22 cellular contexts compared by ENCODE assay signal in genomic region chr9:116502746-116503145, GRCh38.
A peak's percentile ranks its signal among the peaks of the same experiment; 100 is the strongest.
DNase-seq lines count a peak whose midpoint lies in the region; ATAC-seq, FAIRE-seq and TF ChIP-seq lines count a peak whose summit lies in the region.
"Had no signal": no experiment of that assay in that cellular context is flagged by ENCODE, and none has a peak within 500 bp of the region (broad histone marks: within the 10 kb centered on the region; RNA-seq: fewer than 3 reads in every experiment).

No MANE protein-coding gene starts in this region.

- H3K36me3 ChIP-seq in HepG2 (replicated peaks in 1 of 2; ENCODE audit: control insufficient read depth in 1 of 2, insufficient read depth in 2 of 2, low read length in 2 of 2) (no peaks in the 10 kb centered on the region), right lobe of liver (no peaks in the 10 kb centered on the region), Caco-2 (ENCODE audit: control insufficient read depth, insufficient read depth, low read length) (no peaks in the 10 kb centered on the region), K562 (ENCODE audit: control insufficient read depth, insufficient read depth, low read length) (no peaks in the 10 kb centered on the region), smooth muscle cell (ENCODE audit: low read depth) (no peaks in the 10 kb centered on the region)
- H3K36me3 ChIP-seq: BLaER1 treated with 17β-estradiol and CSF1 and Interleukin-3, amounts not matched to agents 10 nM and 100 nM had no signal

- peak overlapping the region; percentile 4 for H3K27ac Mint-ChIP-seq in Caco-2 (ENCODE audit: unreplicated experiment)
- H3K27ac Mint-ChIP-seq in stimulated activated memory B cell treated with anti-CD40 and anti-IgM and Interleukin-4, amounts not matched to agents 10 μg/mL and 1 μg/mL and 100 μg/mL, for 72 hours = peak overlapping the region; percentile 2
- no peak overlapping the region for H3K27ac Mint-ChIP-seq in activated CD4-positive, alpha-beta memory T cell treated with anti-CD3 and anti-CD28 coated beads for 36 hours
- H3K27ac Mint-ChIP-seq: CD4-positive, alpha-beta T cell; CD8-positive, alpha-beta T cell had no signal

- H4K20me1 ChIP-seq in HepG2 (ENCODE audit: insufficient read depth, low read length) (no peaks in the 10 kb centered on the region), K562 (replicated peaks; ENCODE audit: control insufficient read depth, insufficient read depth, low read length) (no peaks in the 10 kb centered on the region), smooth muscle cell (ENCODE audit: low read depth) (no peaks in the 10 kb centered on the region)
- H4K20me1 ChIP-seq: BLaER1 treated with 17β-estradiol and CSF1 and Interleukin-3, amounts not matched to agents 10 nM and 100 nM had no signal

- no peak for TF ChIP-seq EP300 in HepG2 (IDR thresholded peaks at IDR 0.05; ENCODE audit: low read depth in 2 of 2, low read length in 2 of 2)
- no peak for TF ChIP-seq EP300 in HepG2 (CRISPR knock-in tag; IDR thresholded peaks at IDR 0.05; ENCODE audit: borderline replicate concordance)
- TF ChIP-seq EP300 in K562 (IDR thresholded peaks at IDR 0.05; ENCODE audit: low read length) = no peak

- no peaks in the 10 kb centered on the region for H3F3A ChIP-seq in smooth muscle cell (ENCODE audit: low read depth)

- BruUV-seq in HepG2 (replicated peaks; lab: Mats Ljungman, UMichigan) (no TSS peak), Caco-2 (replicated peaks; lab: Mats Ljungman, UMichigan) (no TSS peak), K562 (replicated peaks; lab: Mats Ljungman, UMichigan) (no TSS peak)

- H3K4me1 ChIP-seq in HepG2 (ENCODE audit: insufficient read depth, low read length) (peaks cover 18% of the 10 kb centered on the region), right lobe of liver (peaks cover 0 to 3% (median 0%) of the 10 kb centered on the region in 4 donors), Caco-2 (peaks cover 20% of the 10 kb centered on the region), K562 (replicated peaks in 1 of 2; ENCODE audit: control insufficient read depth in 2 of 2, insufficient read depth in 2 of 2, low read length in 2 of 2) (no peaks in the 10 kb centered on the region), smooth muscle cell (ENCODE audit: low read depth) (peaks cover 3% of the 10 kb centered on the region)

- ATAC-seq in HepG2 (no peak), right lobe of liver (no peak), K562 (no peak)
- ATAC-seq in stimulated activated memory B cell treated with anti-CD40 and anti-IgM and Interleukin-4, amounts not matched to agents 10 μg/mL and 1 μg/mL and 100 μg/mL, for 72 hours = no peak
- ATAC-seq: CD8-positive, alpha-beta T cell had no signal

- no peak overlapping the region for H3K27ac ChIP-seq in HepG2 (ENCODE audit: extremely low read length, insufficient read depth, low read length)
- H3K27ac ChIP-seq in right lobe of liver = no peak overlapping the region
- no peak overlapping the region for H3K27ac ChIP-seq in K562 (ENCODE audit: extremely low read depth, low read depth, low read length)
- no peak overlapping the region for H3K27ac ChIP-seq in smooth muscle cell (ENCODE audit: low read depth)
- H3K27ac ChIP-seq: 22Rv1; BLaER1 treated with 17β-estradiol and CSF1 and Interleukin-3, amounts not matched to agents 10 nM and 100 nM; C4-2B had no signal

- H3K4me1 Mint-ChIP-seq in Caco-2 (ENCODE audit: low read depth, unreplicated experiment) = peaks cover 27% of the 10 kb centered on the region
- H3K4me1 Mint-ChIP-seq in stimulated activated memory B cell treated with anti-CD40 and anti-IgM and Interleukin-4, amounts not matched to agents 10 μg/mL and 1 μg/mL and 100 μg/mL, for 72 hours = peaks cover 38% of the 10 kb centered on the region
- H3K4me1 Mint-ChIP-seq in activated CD4-positive, alpha-beta memory T cell treated with anti-CD3 and anti-CD28 coated beads for 36 hours (ENCODE audit: low read depth) = no peaks in the 10 kb centered on the region

- no peak for DNase-seq in HepG2 (ENCODE audit: low spot score)
- no peak for DNase-seq in right lobe of liver
- DNase-seq in Caco-2 = no peak
- no peak for DNase-seq in K562 (ENCODE audit: extremely low read depth in 1 of 4, low spot score in 3 of 4)
- no peak for DNase-seq in NCI-H446 treated with DMSO at 0.1 percent for 48 hours (lab: John Stamatoyannopoulos, UW)
- DNase-seq in smooth muscle cell (lab: John Stamatoyannopoulos, UW; ENCODE audit: unreplicated experiment) = no peak
- no peak for DNase-seq in activated CD4-positive, alpha-beta memory T cell treated with anti-CD3 and anti-CD28 coated beads for 36 hours
- DNase-seq: ACHN; CD4-positive, alpha-beta T cell; CD8-positive, alpha-beta T cell; DMS 273 treated with DMSO at 0.1 percent for 48 hours; DMS153; DMS53; DMS79; GF-D8 had no signal

- FAIRE-seq in HepG2 (lab: Jason Lieb, UNC) (no peak), K562 (lab: Jason Lieb, UNC) (no peak)
- FAIRE-seq: G401.6, GM12891, GM19239 had no signal

- no peaks in the 10 kb centered on the region for H3K79me2 ChIP-seq in HepG2 (ENCODE audit: insufficient read depth, low read length)
- no peaks in the 10 kb centered on the region for H3K79me2 ChIP-seq in K562 (ENCODE audit: control insufficient read depth, insufficient read depth, low read length)
- no peaks in the 10 kb centered on the region for H3K79me2 ChIP-seq in smooth muscle cell (ENCODE audit: low read depth)

- H3K9ac ChIP-seq in HepG2 (ENCODE audit: insufficient read depth, low read depth, low read length) (no peak overlapping the region), K562 (ENCODE audit: insufficient read depth in 1 of 2, low read depth in 2 of 2, low read length in 2 of 2) (no peak overlapping the region), smooth muscle cell (ENCODE audit: low read depth) (no peak overlapping the region)
- H3K9ac ChIP-seq: BLaER1 treated with 17β-estradiol and CSF1 and Interleukin-3, amounts not matched to agents 10 nM and 100 nM had no signal

- TF ChIP-seq POLR2A in HepG2 (IDR thresholded peaks at IDR 0.05; ENCODE audit: insufficient read depth in 1 of 2, low read depth in 2 of 2, low read length in 2 of 2) = no peak
- no peak for TF ChIP-seq POLR2A in right lobe of liver (IDR thresholded peaks at IDR 0.05)
- no peak for TF ChIP-seq POLR2A in K562 (conservative IDR thresholded peaks at IDR 0.05)

- no peaks in the 10 kb centered on the region for H3K27me3 ChIP-seq in HepG2 (ENCODE audit: control insufficient read depth in 1 of 2, insufficient read depth in 2 of 2, low read length in 2 of 2)
- H3K27me3 ChIP-seq in right lobe of liver = no peaks in the 10 kb centered on the region
- no peaks in the 10 kb centered on the region for H3K27me3 ChIP-seq in Caco-2 (replicated peaks; ENCODE audit: control insufficient read depth, insufficient read depth, low read length)
- H3K27me3 ChIP-seq in K562 (ENCODE audit: control insufficient read depth in 2 of 2, insufficient read depth in 2 of 2, low read length in 2 of 2) = no peaks in the 10 kb centered on the region; a peak in 1 of 5 replicates
- H3K27me3 ChIP-seq in smooth muscle cell (ENCODE audit: low read depth) = no peaks in the 10 kb centered on the region
- H3K27me3 ChIP-seq: BLaER1 treated with 17β-estradiol and CSF1 and Interleukin-3, amounts not matched to agents 10 nM and 100 nM had no signal

- TF ChIP-seq CTCF in HepG2 (CRISPR knock-in tag; IDR thresholded peaks at IDR 0.05) = no peak
- no peak for TF ChIP-seq CTCF in right lobe of liver (IDR thresholded peaks at IDR 0.05)
- TF ChIP-seq CTCF in Caco-2 (IDR thresholded peaks at IDR 0.05; ENCODE audit: insufficient read depth in 1 of 2, low read depth in 1 of 2, low read length in 1 of 2, severe bottlenecking in 1 of 2, unreplicated experiment in 1 of 2) = no peak
- no peak for TF ChIP-seq CTCF in K562 (IDR thresholded peaks at IDR 0.05 in 2 of 3, conservative IDR thresholded peaks at IDR 0.05 in 1 of 3; ENCODE audit: insufficient read depth in 2 of 3, low read depth in 1 of 3, low read length in 3 of 3)
- no peak for TF ChIP-seq CTCF in smooth muscle cell (IDR thresholded peaks at IDR 0.05; ENCODE audit: borderline replicate concordance, insufficient read depth, poor library complexity, severe bottlenecking)

- H3K36me3 Mint-ChIP-seq in Caco-2 (ENCODE audit: insufficient read depth, unreplicated experiment) = peaks cover 4% of the 10 kb centered on the region
- no peaks in the 10 kb centered on the region for H3K36me3 Mint-ChIP-seq in stimulated activated memory B cell treated with anti-CD40 and anti-IgM and Interleukin-4, amounts not matched to agents 10 μg/mL and 1 μg/mL and 100 μg/mL, for 72 hours
- H3K36me3 Mint-ChIP-seq in activated CD4-positive, alpha-beta memory T cell treated with anti-CD3 and anti-CD28 coated beads for 36 hours = no peaks in the 10 kb centered on the region
- H3K36me3 Mint-ChIP-seq: CD8-positive, alpha-beta T cell had no signal

- intact Hi-C loops in HepG2 (cut with micrococcal nuclease; ENCODE audit: unreplicated experiment) (no loop called here), right lobe of liver (cut with DNase I) (no loop called here), Caco-2 (cut with micrococcal nuclease; ENCODE audit: unreplicated experiment) (no loop called here), K562 (cut with micrococcal nuclease) (no loop called here)
- intact Hi-C loops in activated CD4-positive, alpha-beta memory T cell treated with anti-CD3 and anti-CD28 coated beads for 36 hours (cut with micrococcal nuclease) = no loop called here

- H2AFZ ChIP-seq in HepG2 (ENCODE audit: low read length) (no peak overlapping the region), K562 (ENCODE audit: low read depth, low read length) (no peak overlapping the region), smooth muscle cell (ENCODE audit: low read depth) (no peak overlapping the region)

- no peaks in the 10 kb centered on the region for H3K9me1 ChIP-seq in K562 (ENCODE audit: control insufficient read depth, insufficient read depth, low read length)

- H3K9me3 ChIP-seq in HepG2 (ENCODE audit: low read length) (no peaks in the 10 kb centered on the region), right lobe of liver (no peaks in the 10 kb centered on the region), Caco-2 (no peaks in the 10 kb centered on the region), K562 (replicated peaks; ENCODE audit: control insufficient read depth, insufficient read depth, low read depth, low read length) (no peaks in the 10 kb centered on the region), smooth muscle cell (replicated peaks; ENCODE audit: low read depth) (no peaks in the 10 kb centered on the region)
- H3K9me3 ChIP-seq: BLaER1 treated with 17β-estradiol and CSF1 and Interleukin-3, amounts not matched to agents 10 nM and 100 nM had no signal

- CTCF ChIA-PET in HepG2 (lab: Yijun Ruan, JAX; ENCODE audit: low intra/inter-chr PET ratio, low total read pairs) (no interaction called here), Caco-2 (lab: Charles Lee) (no interaction called here), K562 (lab: Yijun Ruan, JAX; ENCODE audit: low intra/inter-chr PET ratio) (no interaction called here)
- CTCF ChIA-PET in activated CD4-positive, alpha-beta memory T cell treated with anti-CD3 and anti-CD28 coated beads for 36 hours (lab: Charles Lee) = no interaction called here

- in situ Hi-C loops in HepG2 (cut with HindIII; ENCODE audit: extremely low pct_ligation_motif_present, low pct_unique_long_range_greater_than_20kb) (no loop called here), K562 (cut with MboI) (no loop called here)

- H3K4me3 Mint-ChIP-seq in Caco-2 (ENCODE audit: unreplicated experiment) = no peak overlapping the region
- H3K4me3 Mint-ChIP-seq in stimulated activated memory B cell treated with anti-CD40 and anti-IgM and Interleukin-4, amounts not matched to agents 10 μg/mL and 1 μg/mL and 100 μg/mL, for 72 hours = no peak overlapping the region
- H3K4me3 Mint-ChIP-seq in activated CD4-positive, alpha-beta memory T cell treated with anti-CD3 and anti-CD28 coated beads for 36 hours = no peak overlapping the region
- H3K4me3 Mint-ChIP-seq: CD4-positive, alpha-beta T cell; CD8-positive, alpha-beta T cell had no signal

- no peak for TF ChIP-seq RAD21 in HepG2 (CRISPR knock-in tag; IDR thresholded peaks at IDR 0.05)
- no peak for TF ChIP-seq RAD21 in K562 (CRISPR knock-in tag; conservative IDR thresholded peaks at IDR 0.05 in 1 of 2, IDR thresholded peaks at IDR 0.05 in 1 of 2)

- H3K27me3 Mint-ChIP-seq in Caco-2 (ENCODE audit: insufficient read depth, unreplicated experiment) = no peaks in the 10 kb centered on the region
- H3K27me3 Mint-ChIP-seq in stimulated activated memory B cell treated with anti-CD40 and anti-IgM and Interleukin-4, amounts not matched to agents 10 μg/mL and 1 μg/mL and 100 μg/mL, for 72 hours = peaks cover 8% of the 10 kb centered on the region
- H3K27me3 Mint-ChIP-seq in activated CD4-positive, alpha-beta memory T cell treated with anti-CD3 and anti-CD28 coated beads for 36 hours = no peaks in the 10 kb centered on the region
- H3K27me3 Mint-ChIP-seq: CD4-positive, alpha-beta T cell had no signal

- H3K4me3 ChIP-seq in HepG2 (replicated peaks in 1 of 3; ENCODE audit: insufficient read depth in 1 of 3, low read depth in 2 of 3, low read length in 3 of 3) = no peak overlapping the region
- H3K4me3 ChIP-seq in right lobe of liver = no peak overlapping the region
- H3K4me3 ChIP-seq in Caco-2 (ENCODE audit: low read depth, low read length) = no peak overlapping the region
- H3K4me3 ChIP-seq in K562 = no peak overlapping the region
- H3K4me3 ChIP-seq in smooth muscle cell = no peak overlapping the region
- H3K4me3 ChIP-seq: BLaER1 treated with 17β-estradiol and CSF1 and Interleukin-3, amounts not matched to agents 10 nM and 100 nM had no signal

- POLR2A ChIA-PET in HepG2 (lab: Yijun Ruan, JAX) = no interaction called here
- POLR2A ChIA-PET in Caco-2 (lab: Charles Lee) = no interaction called here
- POLR2A ChIA-PET in K562 (lab: Yijun Ruan, JAX) = no interaction called here
- POLR2A ChIA-PET in activated CD4-positive, alpha-beta memory T cell treated with anti-CD3 and anti-CD28 coated beads for 36 hours (lab: Charles Lee) = no interaction called here

- H3K4me2 ChIP-seq in HepG2 (ENCODE audit: low read depth, low read length) (no peak overlapping the region), K562 (ENCODE audit: insufficient read depth, low read length) (no peak overlapping the region), smooth muscle cell (no peak overlapping the region)
- H3K4me2 ChIP-seq: BLaER1 treated with 17β-estradiol and CSF1 and Interleukin-3, amounts not matched to agents 10 nM and 100 nM had no signal

- H3K9me3 Mint-ChIP-seq in Caco-2 (ENCODE audit: unreplicated experiment) = no peaks in the 10 kb centered on the region
- H3K9me3 Mint-ChIP-seq in stimulated activated memory B cell treated with anti-CD40 and anti-IgM and Interleukin-4, amounts not matched to agents 10 μg/mL and 1 μg/mL and 100 μg/mL, for 72 hours = peaks cover 19% of the 10 kb centered on the region
- no peaks in the 10 kb centered on the region for H3K9me3 Mint-ChIP-seq in activated CD4-positive, alpha-beta memory T cell treated with anti-CD3 and anti-CD28 coated beads for 36 hours

Comparison
In these comparisons a context has a peak if more than half of its experiments do, and no peak if none do; other contexts are left out.
1. Of the 241 proteins assayed by ChIP-seq in both HepG2 and K562: peak only in HepG2: none; only in K562: MTA1; in both: ZNF512; in neither: 239.